In the genomic region with DNA sequence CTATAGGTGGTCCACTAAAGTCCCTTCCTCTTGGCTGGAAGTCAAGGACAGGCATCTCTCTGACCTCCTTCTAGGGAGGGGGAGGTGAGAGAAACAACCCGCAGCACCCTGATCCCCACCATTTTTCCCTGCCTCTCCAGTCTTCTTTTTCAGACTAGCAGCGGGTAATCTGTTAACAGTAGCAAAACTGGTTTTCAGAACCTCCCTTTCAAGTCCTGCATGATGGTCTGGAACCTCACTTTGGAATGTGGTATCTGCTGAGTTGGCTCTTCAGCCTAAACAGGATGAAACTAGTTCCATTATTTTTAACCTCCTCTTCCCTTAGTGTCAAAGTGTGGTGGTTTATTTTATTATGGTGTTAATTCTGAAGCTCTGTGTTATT, we compare ENCODE assay signal across 23 cellular contexts.
"Had no signal": no experiment of that assay in that cellular context is flagged by ENCODE, and none has a peak within 500 bp of the region (broad histone marks: within the 10 kb centered on the region; RNA-seq: fewer than 3 reads in every experiment).

No MANE protein-coding gene starts in this region.

- DNase-seq: activated CD4-positive, alpha-beta T cell treated with anti-CD3 and anti-CD28 coated beads for 36 hours; activated CD4-positive, CD25-positive, alpha-beta regulatory T cell; activated CD8-positive, alpha-beta memory T cell treated with anti-CD3 and anti-CD28 coated beads, Interleukin-2, amount 10 ng/mL, durations not matched to agents 7 days and 5 days; activated CD8-positive, alpha-beta T cell treated with anti-CD3 and anti-CD28 coated beads, Interleukin-2, amount 10 ng/mL, durations not matched to agents 7 days and 5 days; activated naive CD4-positive, alpha-beta T cell; activated T-cell treated with anti-CD3 and anti-CD28 coated beads for 4 hours; activated T-cell treated with anti-CD3 and anti-CD28 coated beads, Interleukin-2, amount 50 U/mL, for 72 hours; anterior cingulate cortex; dorsolateral prefrontal cortex; effector memory CD4-positive, alpha-beta T cell; foreskin fibroblast; heart left ventricle; left ventricle myocardium inferior; mucosa of descending colon; posterior cingulate gyrus; stimulated activated CD4-positive, alpha-beta T cell treated with anti-CD3 and anti-CD28 coated beads, Interleukin-4, amount 100 ng/mL, for 24 hours; T-helper 1 cell; upper lobe of left lung had no signal

- H3K36me3 ChIP-seq: heart left ventricle, left ventricle myocardium inferior, thoracic aorta, upper lobe of left lung, vagina had no signal

- H3K4me1 ChIP-seq: heart left ventricle, left ventricle myocardium inferior, upper lobe of left lung had no signal

- H3K4me3 ChIP-seq: coronary artery, dorsolateral prefrontal cortex, heart left ventricle, left ventricle myocardium inferior, mucosa of descending colon, skin epidermis, thoracic aorta, upper lobe of left lung, vagina had no signal

- ATAC-seq: activated CD4-positive, alpha-beta T cell treated with anti-CD3 and anti-CD28 coated beads for 36 hours; activated CD8-positive, alpha-beta memory T cell treated with anti-CD3 and anti-CD28 coated beads, Interleukin-2, amount 10 ng/mL, durations not matched to agents 7 days and 5 days; activated CD8-positive, alpha-beta T cell treated with anti-CD3 and anti-CD28 coated beads, Interleukin-2, amount 10 ng/mL, durations not matched to agents 7 days and 5 days; activated T-cell treated with anti-CD3 and anti-CD28 coated beads, Interleukin-2, amount 50 U/mL, for 72 hours; heart left ventricle; sciatic nerve had no signal

- H3K27me3 ChIP-seq: dorsolateral prefrontal cortex, upper lobe of left lung, vagina had no signal

- H3K9me3 ChIP-seq: heart left ventricle, left ventricle myocardium inferior, mucosa of descending colon, thoracic aorta, upper lobe of left lung, vagina had no signal

- H3K27ac ChIP-seq: coronary artery, dorsolateral prefrontal cortex, heart left ventricle, left ventricle myocardium inferior, thoracic aorta, upper lobe of left lung, vagina had no signal
